26 cellular contexts compared by ENCODE assay signal in the genomic region with DNA sequence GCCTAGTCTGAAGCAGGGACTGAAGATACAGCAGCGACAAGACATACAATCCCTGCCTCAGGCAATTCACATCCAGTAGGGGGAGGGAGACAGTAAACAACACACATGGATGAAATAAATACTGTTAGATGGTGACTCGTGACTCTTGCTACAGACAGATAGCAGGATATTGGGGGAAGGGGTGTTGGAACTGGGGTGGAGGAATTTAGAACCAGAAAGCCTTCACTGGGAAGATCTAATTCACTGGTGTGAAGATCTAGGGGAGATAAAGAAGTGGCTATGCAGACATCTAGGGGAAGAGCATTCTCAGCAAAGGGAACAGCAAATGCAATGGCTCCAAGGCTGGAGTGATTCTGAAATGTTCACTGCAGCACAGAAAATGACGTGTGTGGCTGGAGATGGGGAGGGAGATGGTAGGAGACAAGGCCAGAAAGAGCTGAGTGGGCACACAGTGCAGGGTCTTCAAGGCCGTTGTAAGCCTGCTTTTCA.
DNase-seq lines count a peak whose midpoint lies in the region; ATAC-seq and TF ChIP-seq lines count a peak whose summit lies in the region.
"Had no signal": no experiment of that assay in that cellular context is flagged by ENCODE, and none has a peak within 500 bp of the region (broad histone marks: within the 10 kb centered on the region; RNA-seq: fewer than 3 reads in every experiment).

No MANE protein-coding gene starts in this region.

- no peaks in the 10 kb centered on the region for H3K9me3 ChIP-seq in HEK293 (ENCODE audit: control insufficient read depth, insufficient read depth, low read depth, low read length)
- H3K9me3 ChIP-seq: neutrophil, psoas muscle, thoracic aorta had no signal

- H3K4me3 ChIP-seq in HEK293 (ENCODE audit: low read depth, low read length) = no peak overlapping the region
- H3K4me3 ChIP-seq: dorsolateral prefrontal cortex, lung, psoas muscle, thoracic aorta had no signal

- no peak overlapping the region for H3K27ac ChIP-seq in HEK293 (ENCODE audit: extremely low read depth, low read depth, low read length)
- H3K27ac ChIP-seq: C4-2B, dorsolateral prefrontal cortex, neutrophil, psoas muscle, thoracic aorta had no signal

- no peak for ATAC-seq in HG02571 (IDR thresholded peaks at IDR 0.05; ENCODE audit: unreplicated experiment)
- ATAC-seq: psoas muscle had no signal

- DNase-seq in CMK (ENCODE audit: low read depth) = peak; percentile 24
- DNase-seq in SW480 (ENCODE audit: low spot score) = peak; percentile 23
- DNase-seq in iPS-NIHi11 (ENCODE audit: low spot score) = peak; percentile 29
- DNase-seq in stimulated activated CD4-positive, alpha-beta T cell treated with anti-CD3 and anti-CD28 coated beads, Interleukin-4, amount 100 ng/mL, for 24 hours = no peak
- no peak for DNase-seq in NCI-H1436 (lab: John Stamatoyannopoulos, UW)
- DNase-seq in retina = no peak
- DNase-seq: activated CD4-positive, alpha-beta T cell treated with anti-CD3 and anti-CD28 coated beads for 1 hour; activated CD8-positive, alpha-beta memory T cell treated with anti-CD3 and anti-CD28 coated beads for 24 hours; activated naive CD4-positive, alpha-beta T cell treated with anti-CD3 and anti-CD28 coated beads for 36 hours; activated T-cell treated with anti-CD3 and anti-CD28 coated beads, Interleukin-2, amount 50 U/mL, for 24 hours; amygdala; dorsolateral prefrontal cortex; foreskin fibroblast; hippocampal formation; NCI-H1092; NCI-H526 treated with DMSO at 0.1 percent for 48 hours; psoas muscle; stimulated activated CD4-positive, alpha-beta T cell treated with anti-CD3 and anti-CD28 coated beads, Interleukin-2, amount 100 ng/mL, for 48 hours; stimulated activated naive CD4-positive, alpha-beta T cell treated with Interleukin-2 at 50 U/mL for 16 hours; SW 1271 had no signal

- H3K4me1 ChIP-seq in HEK293 (ENCODE audit: control insufficient read depth, insufficient read depth, low read length) = no peaks in the 10 kb centered on the region
- H3K4me1 ChIP-seq: psoas muscle had no signal

- CTCF ChIA-PET in HEK293 (lab: Yijun Ruan, JAX) = no interaction called here

- H3K36me3 ChIP-seq in HEK293 (ENCODE audit: control insufficient read depth in 2 of 2, insufficient read depth in 1 of 2, low read length in 2 of 2) = no peaks in the 10 kb centered on the region
- H3K36me3 ChIP-seq: neutrophil, thoracic aorta had no signal

- no peak for TF ChIP-seq CTCF in HEK293 (tag by site-specific recombination; IDR thresholded peaks at IDR 0.05)

- POLR2A ChIA-PET in HEK293 (lab: Yijun Ruan, JAX) = no interaction called here

TF ChIP-seq in HEK293, 187 proteins besides CTCF, POLR2A, EP300 and RAD21:
- peak; percentile 31; the same call in 1 of the 2 replicates for TF ChIP-seq TRIM28 (IDR thresholded peaks at IDR 0.05; ENCODE audit: borderline replicate concordance, low read length)
- TF ChIP-seq MEIS1 (CRISPR knock-in tag; IDR thresholded peaks at IDR 0.05; ENCODE audit: borderline replicate concordance) = no peak
- TF ChIP-seq ZNF626 (tag by site-specific recombination; IDR thresholded peaks at IDR 0.05) = no peak
TF ChIP-seq in HEK293: peak in this region for 1.

Comparison
In these comparisons a context has a peak if more than half of its experiments do, and no peak if none do; other contexts are left out.
1. DNase-seq: peak in CMK (single experiment), SW480 (single experiment) and iPS-NIHi11 (single experiment); none in stimulated activated CD4-positive, alpha-beta T cell treated with anti-CD3 and anti-CD28 coated beads, Interleukin-4, amount 100 ng/mL, for 24 hours (single experiment), NCI-H1436 (single experiment) and retina (single experiment).